In the genomic region with DNA sequence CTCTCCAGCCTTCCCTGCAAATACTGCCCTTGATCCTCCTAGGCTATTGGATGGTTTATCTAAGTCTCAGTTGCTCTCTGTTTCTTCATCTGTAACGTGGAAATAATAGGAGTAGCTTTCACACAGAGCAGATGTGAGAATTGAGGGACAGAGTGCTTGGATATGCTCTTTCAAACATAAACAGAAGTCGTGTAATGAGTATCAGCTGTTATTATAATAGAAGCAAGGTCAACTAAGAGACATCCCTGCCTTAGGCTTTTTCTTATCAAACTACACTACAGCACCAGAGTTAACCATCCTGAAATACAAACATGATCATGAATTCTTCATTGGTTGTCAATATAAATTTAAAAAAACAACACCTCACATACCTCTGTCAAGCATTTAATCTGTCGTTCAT, we compare ENCODE assay signal across 21 cellular contexts.
"Had no signal": no experiment of that assay in that cellular context is flagged by ENCODE, and none has a peak within 500 bp of the region (broad histone marks: within the 10 kb centered on the region; RNA-seq: fewer than 3 reads in every experiment).

No MANE protein-coding gene starts in this region.

- ATAC-seq: foreskin keratinocyte, left cardiac atrium, lower lobe of right lung, natural killer cell had no signal

- DNase-seq: colonic mucosa; dermis blood vessel endothelial cell; erythroblast; foreskin keratinocyte; kidney; left cardiac atrium; left ventricle myocardium inferior; lower lobe of right lung; natural killer cell; nucleus accumbens; ovary; sigmoid colon; stimulated activated CD4-positive, alpha-beta T cell treated with anti-CD3 and anti-CD28 coated beads, Interleukin-2, amount 100 ng/mL, for 24 hours; stimulated activated CD4-positive, alpha-beta T cell treated with anti-CD3 and anti-CD28 coated beads, Interleukin-4, amount 100 ng/mL, for 4 hours; stimulated activated naive CD4-positive, alpha-beta T cell; stomach; substantia nigra; transverse colon had no signal

- H3K36me3 ChIP-seq: colonic mucosa, left ventricle myocardium inferior, lower lobe of right lung, ovary, right atrium auricular region, sigmoid colon, stomach, thoracic aorta, transverse colon had no signal

- H3K27me3 ChIP-seq: colonic mucosa, foreskin keratinocyte, ovary, right atrium auricular region, sigmoid colon, stomach, transverse colon had no signal

- H3K9me3 ChIP-seq: colonic mucosa, left ventricle myocardium inferior, lower lobe of right lung, ovary, right atrium auricular region, sigmoid colon, thoracic aorta, transverse colon had no signal

- H3K27ac ChIP-seq: colonic mucosa, foreskin keratinocyte, left ventricle myocardium inferior, lower lobe of right lung, ovary, right atrium auricular region, sigmoid colon, skin epidermis, stomach, thoracic aorta, transverse colon had no signal

- H3K4me1 ChIP-seq: colonic mucosa, foreskin keratinocyte, left ventricle myocardium inferior, lower lobe of right lung, right atrium auricular region, sigmoid colon, stomach, transverse colon had no signal

- H3K4me3 ChIP-seq: colonic mucosa, left ventricle myocardium inferior, lower lobe of right lung, ovary, right atrium auricular region, sigmoid colon, skin epidermis, stomach, thoracic aorta, transverse colon had no signal
